In genomic region chr3:128685001-128685726, GRCh38 we compare ENCODE assay signal across 13 cellular contexts.
"Had no signal": no experiment of that assay in that cellular context is flagged by ENCODE, and none has a peak within 500 bp of the region (broad histone marks: within the 10 kb centered on the region; RNA-seq: fewer than 3 reads in every experiment).

No MANE protein-coding gene starts in this region.

- H3K9me3 Mint-ChIP-seq: activated T-helper 1 cell treated with anti-CD3 and anti-CD28 coated beads, Interleukin-12 subunit alpha, Interleukin-12 subunit beta, Interleukin-2, Interleukin-4 antibody, amounts not matched to agents 30 ng/mL and 10 ng/mL and 1 ng/mL, durations not matched to agents 14 hours and 24 hours and 36 hours; neural progenitor cell; stimulated activated memory B cell treated with anti-CD40 and anti-IgM and Interleukin-4, amounts not matched to agents 10 μg/mL and 1 μg/mL and 100 μg/mL, for 72 hours had no signal

- DNase-seq: activated CD4-positive, alpha-beta T cell treated with anti-CD3 and anti-CD28 coated beads for 1 hour; activated CD8-positive, alpha-beta memory T cell treated with anti-CD3 and anti-CD28 coated beads, Interleukin-2, amount 50 U/mL, for 48 hours; activated naive CD4-positive, alpha-beta T cell; cerebellar nuclear complex; foreskin melanocyte; head of caudate nucleus; pancreas; stimulated activated CD4-positive, alpha-beta T cell treated with anti-CD3 and anti-CD28 coated beads, Interleukin-12 subunit alpha, Interleukin-12 subunit beta, amount 100 ng/mL, for 4 hours; stimulated activated CD4-positive, alpha-beta T cell treated with anti-CD3 and anti-CD28 coated beads, Interleukin-2, amount 100 ng/mL, for 24 hours; T1000 had no signal

- H3K27ac Mint-ChIP-seq: activated T-helper 1 cell treated with anti-CD3 and anti-CD28 coated beads, Interleukin-12 subunit alpha, Interleukin-12 subunit beta, Interleukin-2, Interleukin-4 antibody, amounts not matched to agents 30 ng/mL and 10 ng/mL and 1 ng/mL, durations not matched to agents 14 hours and 24 hours and 36 hours; neural progenitor cell; stimulated activated memory B cell treated with anti-CD40 and anti-IgM and Interleukin-4, amounts not matched to agents 10 μg/mL and 1 μg/mL and 100 μg/mL, for 72 hours had no signal

- ATAC-seq: pancreas; stimulated activated memory B cell treated with anti-CD40 and anti-IgM and Interleukin-4, amounts not matched to agents 10 μg/mL and 1 μg/mL and 100 μg/mL, for 72 hours had no signal

- H3K4me3 Mint-ChIP-seq: activated T-helper 1 cell treated with anti-CD3 and anti-CD28 coated beads, Interleukin-12 subunit alpha, Interleukin-12 subunit beta, Interleukin-2, Interleukin-4 antibody, amounts not matched to agents 30 ng/mL and 10 ng/mL and 1 ng/mL, durations not matched to agents 14 hours and 24 hours and 36 hours; neural progenitor cell; stimulated activated memory B cell treated with anti-CD40 and anti-IgM and Interleukin-4, amounts not matched to agents 10 μg/mL and 1 μg/mL and 100 μg/mL, for 72 hours had no signal

- H3K27me3 Mint-ChIP-seq: stimulated activated memory B cell treated with anti-CD40 and anti-IgM and Interleukin-4, amounts not matched to agents 10 μg/mL and 1 μg/mL and 100 μg/mL, for 72 hours had no signal

- H3K36me3 Mint-ChIP-seq: neural progenitor cell; stimulated activated memory B cell treated with anti-CD40 and anti-IgM and Interleukin-4, amounts not matched to agents 10 μg/mL and 1 μg/mL and 100 μg/mL, for 72 hours had no signal
